Comparison of ENCODE assay signal across 8 cellular contexts in genomic region chr1:34858901-34859441, GRCh38. TPM values are rescaled to one million over a fixed set of nuclear protein-coding genes. Genes with fewer than 3 reads are reported as not detected.
A peak's percentile ranks its signal among the peaks of the same experiment; 100 is the strongest.
DNase-seq lines count a peak whose midpoint lies in the region; ATAC-seq and TF ChIP-seq lines count a peak whose summit lies in the region.

No MANE protein-coding gene starts in this region.

- TF ChIP-seq CTCF in brain microvascular endothelial cell (IDR thresholded peaks at IDR 0.05; ENCODE audit: low read depth, low read length, missing control alignments) (no peak), kidney epithelial cell (IDR thresholded peaks at IDR 0.05; ENCODE audit: insufficient read depth, low read length, poor library complexity, severe bottlenecking) (no peak)

- H3K36me3 ChIP-seq in BLaER1 (peaks cover 26% of the 10 kb centered on the region), SK-N-MC (ENCODE audit: insufficient read depth, low read length) (peaks cover 14% of the 10 kb centered on the region), brain microvascular endothelial cell (replicated peaks) (peaks cover 17% of the 10 kb centered on the region), kidney epithelial cell (ENCODE audit: control insufficient read depth, insufficient read depth, low read length) (peaks cover 1% of the 10 kb centered on the region)

- H3K4me3 ChIP-seq in BLaER1: peak overlapping the region; percentile 89
- H3K4me3 ChIP-seq in SK-N-MC: peak overlapping the region; percentile 95
- H3K4me3 ChIP-seq in brain microvascular endothelial cell (ENCODE audit: low read depth, low read length): peak overlapping the region; percentile 72
- H3K4me3 ChIP-seq in kidney epithelial cell (ENCODE audit: low read depth, low read length): peak overlapping the region; percentile 100

- peak; percentile 5 for ATAC-seq in HG02571 (IDR thresholded peaks at IDR 0.05; ENCODE audit: unreplicated experiment)

- peak overlapping the region; percentile 85 for H3K27ac ChIP-seq in BLaER1
- no peak overlapping the region for H3K27ac ChIP-seq in SK-N-MC
- peak overlapping the region; percentile 70 for H3K27ac ChIP-seq in brain microvascular endothelial cell

- in situ Hi-C loops in brain microvascular endothelial cell (cut with HindIII; ENCODE audit: low pct_ligation_motif_present, low sequenced_read_pairs): no loop called here

- no peaks in the 10 kb centered on the region for H3K27me3 ChIP-seq in BLaER1
- H3K27me3 ChIP-seq in brain microvascular endothelial cell (replicated peaks): no peaks in the 10 kb centered on the region
- H3K27me3 ChIP-seq in kidney epithelial cell (ENCODE audit: control insufficient read depth, insufficient read depth, low read length): no peaks in the 10 kb centered on the region

- peaks cover 23% of the 10 kb centered on the region for H3K4me1 ChIP-seq in BLaER1

- H3K9me3 ChIP-seq in BLaER1: no peaks in the 10 kb centered on the region
- H3K9me3 ChIP-seq in SK-N-MC (ENCODE audit: low read depth, low read length): no peaks in the 10 kb centered on the region

- DNase-seq in SK-N-MC (ENCODE audit: low read depth, low spot score) (no peak), brain microvascular endothelial cell (peak; percentile 31), kidney epithelial cell (ENCODE audit: low read depth) (no peak), GOT3 (lab: John Stamatoyannopoulos, UW) (no peak), NCI-H524 (lab: John Stamatoyannopoulos, UW) (no peak)
- peak; percentile 26 for DNase-seq in stimulated activated CD4-positive, alpha-beta T cell treated with anti-CD3 and anti-CD28 coated beads, Interleukin-4, amount 100 ng/mL, for 1 hour

- H3K9ac ChIP-seq in BLaER1 (peak overlapping the region; percentile 90), SK-N-MC (ENCODE audit: insufficient read length) (peak overlapping the region; percentile 94)

- peaks cover 46% of the 10 kb centered on the region; the same call in 1 of the 2 replicates for H4K20me1 ChIP-seq in BLaER1

- H3K4me2 ChIP-seq in BLaER1: peak overlapping the region; percentile 94

RNA-seq across cellular contexts. Expression of gene SMIM12, which starts 0.6 kb away (rescaled TPM):
- 37.1 and 45.2 TPM in 2 replicates for total RNA-seq in kidney epithelial cell

Comparison
In these comparisons a context has a peak if more than half of its experiments do, and no peak if none do; other contexts are left out.
1. DNase-seq: peak in brain microvascular endothelial cell (single experiment) and stimulated activated CD4-positive, alpha-beta T cell treated with anti-CD3 and anti-CD28 coated beads, Interleukin-4, amount 100 ng/mL, for 1 hour (single experiment); none in SK-N-MC (single experiment), kidney epithelial cell (single experiment), GOT3 (single experiment) and NCI-H524 (0 of 2).
2. Peak in every context shown above with its lines, with median percentiles within 50 percentile points of each other: H3K4me3 ChIP-seq.